ENCODE assay signal across 25 cellular contexts in the genomic region with DNA sequence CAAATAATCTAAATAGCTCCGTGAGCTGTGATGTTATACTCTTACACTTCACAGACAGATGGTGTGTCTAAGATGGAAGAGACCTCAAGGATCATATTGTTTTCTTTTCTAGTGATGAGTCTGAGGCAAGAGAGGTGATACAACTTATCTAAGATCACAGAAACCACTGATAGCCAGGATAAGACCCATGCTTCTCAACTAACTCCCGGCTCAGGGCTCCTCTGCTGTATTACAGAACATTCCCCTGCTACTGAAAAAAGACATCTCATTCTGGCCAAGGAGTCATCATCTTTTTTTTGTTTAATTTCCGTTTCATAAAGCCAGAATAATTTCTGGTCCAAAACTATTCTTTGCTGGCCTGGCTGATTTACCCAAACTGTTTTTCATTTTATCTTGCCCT. TPM values are rescaled to one million over a fixed set of nuclear protein-coding genes. Genes with fewer than 3 reads are reported as not detected.
"Had no signal": no experiment of that assay in that cellular context is flagged by ENCODE, and none has a peak within 500 bp of the region (broad histone marks: within the 10 kb centered on the region; RNA-seq: fewer than 3 reads in every experiment).

No MANE protein-coding gene starts in this region.

- H3K4me1 ChIP-seq: esophagus muscularis mucosa, gastrocnemius medialis, left lung, lower lobe of right lung had no signal

- H3K27me3 ChIP-seq: esophagus muscularis mucosa, gastrocnemius medialis, heart right ventricle, left lung had no signal

- ATAC-seq: gastrocnemius medialis, left cardiac atrium, left lung, left ventricle myocardium superior, lower lobe of right lung had no signal

- H3K36me3 ChIP-seq: esophagus muscularis mucosa, gastrocnemius medialis, heart right ventricle, left lung, lower lobe of right lung had no signal

- DNase-seq: cerebellar nuclear complex; dermis blood vessel endothelial cell; dorsolateral prefrontal cortex; effector CD4-positive, alpha-beta T cell; effector memory CD4-positive, alpha-beta T cell; foreskin fibroblast; foreskin melanocyte; gastrocnemius medialis; glutamatergic neuron; head of caudate nucleus; heart right ventricle; hippocampal formation; left cardiac atrium; left lung; left ventricle myocardium superior; lower lobe of right lung; mesenchymal stem cell; midbrain had no signal

- H3K27ac ChIP-seq: dorsolateral prefrontal cortex, esophagus muscularis mucosa, gastrocnemius medialis, left lung, lower lobe of right lung had no signal

- H3K9me3 ChIP-seq: esophagus muscularis mucosa, gastrocnemius medialis, heart right ventricle, left lung, lower lobe of right lung had no signal

- H3K4me3 ChIP-seq: coronary artery, dorsolateral prefrontal cortex, esophagus muscularis mucosa, gastrocnemius medialis, heart right ventricle, left lung, lower lobe of right lung had no signal

RNA-seq across cellular contexts. Expression of a gene that starts 47.0 kb away (rescaled TPM):
- total RNA-seq: dermis blood vessel endothelial cell, endothelial cell of umbilical vein, epithelial cell of proximal tubule, lower lobe of right lung, lung microvascular endothelial cell, mononuclear cell had no signal
- polyA plus RNA-seq: keratinocyte had no signal
